In the genomic region with DNA sequence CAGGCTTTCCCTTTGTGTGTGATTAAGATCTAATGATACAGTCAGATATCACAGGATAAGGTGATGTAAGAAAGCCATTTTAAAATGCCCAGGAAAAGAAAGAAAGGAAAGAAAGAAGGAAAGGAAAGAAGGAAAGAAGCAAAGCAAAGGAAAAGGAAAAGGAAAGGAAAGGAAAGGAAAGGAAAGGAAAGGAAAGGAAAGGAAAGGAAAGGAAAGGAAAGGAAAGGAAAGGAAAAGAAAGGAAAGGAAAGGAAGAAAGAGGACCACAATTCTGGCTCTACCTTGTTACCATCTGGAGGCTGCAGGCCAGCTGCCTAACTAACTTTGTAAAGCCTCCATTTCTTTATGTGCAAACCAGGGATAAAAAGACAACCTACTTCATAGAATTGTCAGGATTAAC, we compare ENCODE assay signal across 20 cellular contexts.
"Had no signal": no experiment of that assay in that cellular context is flagged by ENCODE, and none has a peak within 500 bp of the region (broad histone marks: within the 10 kb centered on the region; RNA-seq: fewer than 3 reads in every experiment).

No MANE protein-coding gene starts in this region.

- H3K36me3 Mint-ChIP-seq: immature natural killer cell, natural killer cell, type B pancreatic cell had no signal

- H3K9me3 Mint-ChIP-seq: effector memory CD8-positive, alpha-beta T cell; stimulated activated effector memory CD8-positive, alpha-beta T cell treated with anti-CD3 and anti-CD28 coated beads, Interleukin-12 subunit alpha, Interleukin-12 subunit beta, amount 100 ng/mL, for 72 hours; type B pancreatic cell had no signal

- H3K4me3 ChIP-seq: lower lobe of right lung, pancreas, right lobe of liver, testis, tibial artery had no signal

- H3K27me3 ChIP-seq: neutrophil, pancreas, right lobe of liver, testis, tibial artery had no signal

- DNase-seq: cortex of kidney; effector memory CD8-positive, alpha-beta T cell; hypothalamus; immature natural killer cell; islet precursor cell; left ventricle myocardium superior; lower lobe of right lung; natural killer cell; pancreas; right lobe of liver; small intestine; stimulated activated CD4-positive, alpha-beta T cell treated with anti-CD3 and anti-CD28 coated beads, Interleukin-15, amount 100 ng/mL, for 24 hours; stimulated activated CD4-positive, alpha-beta T cell treated with anti-CD3 and anti-CD28 coated beads, Interleukin-4, amount 100 ng/mL, for 1 hour; stimulated activated naive CD8-positive, alpha-beta T cell treated with anti-CD3 and anti-CD28 coated beads, Interleukin-15, Interleukin-2, amounts not matched to agents 100 U/mL and 50 U/mL, for 24 hours; substantia nigra; testis; tibial artery had no signal

- H3K27ac ChIP-seq: lower lobe of right lung, neutrophil, pancreas, right lobe of liver, testis, tibial artery had no signal

- H3K27ac Mint-ChIP-seq: effector memory CD8-positive, alpha-beta T cell; immature natural killer cell; natural killer cell; stimulated activated effector memory CD8-positive, alpha-beta T cell treated with anti-CD3 and anti-CD28 coated beads, Interleukin-12 subunit alpha, Interleukin-12 subunit beta, amount 100 ng/mL, for 72 hours; type B pancreatic cell had no signal

- H3K4me1 Mint-ChIP-seq: natural killer cell had no signal

- H3K36me3 ChIP-seq: lower lobe of right lung, neutrophil, pancreas, right lobe of liver, tibial artery had no signal

- H3K4me1 ChIP-seq: lower lobe of right lung, pancreas, right lobe of liver, tibial artery had no signal

- H3K4me3 Mint-ChIP-seq: effector memory CD8-positive, alpha-beta T cell; immature natural killer cell; natural killer cell; stimulated activated effector memory CD8-positive, alpha-beta T cell treated with anti-CD3 and anti-CD28 coated beads, Interleukin-12 subunit alpha, Interleukin-12 subunit beta, amount 100 ng/mL, for 72 hours; type B pancreatic cell had no signal

- H3K9me3 ChIP-seq: lower lobe of right lung, neutrophil, pancreas, right lobe of liver, testis, tibial artery had no signal

- H3K27me3 Mint-ChIP-seq: effector memory CD8-positive, alpha-beta T cell had no signal
